Comparison of ENCODE assay signal across 28 cellular contexts in the genomic region with DNA sequence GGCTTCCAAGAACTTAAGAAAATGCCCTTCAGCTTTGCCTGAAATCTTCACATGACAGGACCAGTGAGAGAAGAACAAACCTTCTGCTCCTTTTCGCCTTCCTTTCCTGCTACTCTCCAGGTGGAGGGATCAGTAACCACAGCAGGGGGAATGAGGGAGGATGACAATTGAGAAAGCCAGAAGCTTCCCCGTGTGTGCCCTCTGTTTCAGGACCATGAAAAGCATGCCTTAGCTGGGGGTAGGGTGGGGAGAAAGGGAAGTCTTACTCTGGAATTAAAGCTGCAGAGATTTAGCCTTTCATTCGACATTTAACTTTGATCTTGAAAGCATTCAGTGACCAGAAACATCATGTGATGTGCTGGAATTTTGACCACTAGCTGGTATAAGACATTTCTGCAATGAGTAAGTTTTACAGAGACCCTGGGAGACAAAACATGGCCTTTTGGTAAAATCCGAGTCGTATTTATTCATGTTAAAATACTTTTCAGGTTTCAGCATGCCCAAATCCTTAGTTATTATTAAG. TPM values are rescaled to one million over a fixed set of nuclear protein-coding genes. Genes with fewer than 3 reads are reported as not detected.
DNase-seq lines count a peak whose midpoint lies in the region; ATAC-seq and TF ChIP-seq lines count a peak whose summit lies in the region.
"Had no signal": no experiment of that assay in that cellular context is flagged by ENCODE, and none has a peak within 500 bp of the region (broad histone marks: within the 10 kb centered on the region; RNA-seq: fewer than 3 reads in every experiment).

No MANE protein-coding gene starts in this region.

- no peak for TF ChIP-seq CTCF in astrocyte of the cerebellum (IDR thresholded peaks at IDR 0.05; ENCODE audit: low read depth, low read length, missing control alignments)

- ATAC-seq in HG03025 (IDR thresholded peaks at IDR 0.05; ENCODE audit: low FRiP score, unreplicated experiment) (no peak), GM19328 (IDR thresholded peaks at IDR 0.05; ENCODE audit: unreplicated experiment) (no peak)
- ATAC-seq: activated T-cell treated with anti-CD3 and anti-CD28 coated beads, Interleukin-2, amount 50 U/mL, for 4 hours; natural killer cell had no signal

- DNase-seq in ACHN (peak; percentile 3), HT1080 (ENCODE audit: low read depth) (peak; percentile 1), astrocyte of the cerebellum (ENCODE audit: low read depth) (peak; percentile 42), kidney tubule cell (ENCODE audit: low spot score) (peak; percentile 38), NOMO-1 (lab: John Stamatoyannopoulos, UW; ENCODE audit: unreplicated experiment in 2 of 2) (no peak), Kasumi-1 (lab: John Stamatoyannopoulos, UW) (no peak)
- DNase-seq: activated CD4-positive, alpha-beta T cell treated with anti-CD3 and anti-CD28 coated beads for 4 hours; activated naive CD4-positive, alpha-beta T cell treated with anti-CD3 and anti-CD28 coated beads, Interleukin-2, amount 50 U/mL, for 16 hours; activated T-cell treated with anti-CD3 and anti-CD28 coated beads, Interleukin-2, amount 50 U/mL, for 4 hours; anterior cingulate cortex; BE2C; caudate nucleus; DMS53; esophagus squamous epithelium; GF-D8; immature natural killer cell; KG1; natural killer cell; NCI-H1048; NCI-H1694 treated with DMSO at 0.1 percent for 48 hours; pancreas; spleen; stimulated activated CD4-positive, alpha-beta T cell treated with anti-CD3 and anti-CD28 coated beads, Interleukin-4, amount 100 ng/mL, for 1 hour; T-helper 2 cell; trophoblast cell had no signal

- in situ Hi-C loops in ACHN (cut with HindIII; ENCODE audit: low pct_ligation_motif_present, low pct_unique_long_range_greater_than_20kb, low sequenced_read_pairs): no loop called here
- in situ Hi-C loops in astrocyte of the cerebellum (cut with HindIII; ENCODE audit: low sequenced_read_pairs): no loop called here

- H3K4me3 ChIP-seq in astrocyte of the cerebellum (ENCODE audit: low read depth, low read length): no peak overlapping the region
- H3K4me3 ChIP-seq: esophagus squamous epithelium, pancreas, right atrium auricular region, spleen had no signal

RNA-seq across cellular contexts. Expression of a gene that starts 10.6 kb away (rescaled TPM):
- 12.0 and 16.2 TPM in 2 replicates for total RNA-seq in HT1080 (2014; rRNA removed; shearing (Covaris generic))
- 28.0 and 31.9 TPM in 2 replicates for polyA plus RNA-seq in HT1080 (2015; cell fraction: cytosol; rRNA removed)
- 14.5 and 17.3 TPM in 2 replicates for polyA plus RNA-seq in HT1080 (2015; cell fraction: nucleus; rRNA removed)

RNA-seq across cellular contexts. Expression of a gene that starts 11.0 kb away (rescaled TPM):
- total RNA-seq in HT1080 (2014; rRNA removed; shearing (Covaris generic)): 2.8 and 2.9 TPM in 2 replicates
- polyA plus RNA-seq in HT1080 (2015; cell fraction: cytosol; rRNA removed): 2.8 and 3.1 TPM in 2 replicates
- 1.3 and 1.6 TPM in 2 replicates for polyA plus RNA-seq in HT1080 (2015; cell fraction: nucleus; rRNA removed)

Comparison
In these comparisons a context has a peak if more than half of its experiments do, and no peak if none do; other contexts are left out.
1. DNase-seq: peak in ACHN (single experiment), HT1080 (single experiment), astrocyte of the cerebellum (single experiment) and kidney tubule cell (single experiment); none in NOMO-1 (0 of 2) and Kasumi-1 (0 of 2).